In the genomic region with DNA sequence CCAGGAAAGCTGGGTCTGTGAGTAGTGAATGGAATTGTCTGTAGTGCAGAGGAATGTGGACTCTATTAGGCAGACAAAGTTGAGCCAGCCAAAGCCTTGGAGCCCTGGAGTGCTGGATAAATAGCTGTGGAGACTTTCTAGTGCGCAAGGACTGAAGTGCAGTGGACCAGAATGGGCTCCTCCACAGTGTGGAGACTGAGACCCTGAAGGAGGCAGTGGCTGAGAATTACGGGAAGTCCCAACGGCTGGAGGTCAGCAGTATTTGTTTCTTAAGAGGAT, we compare ENCODE assay signal across 12 cellular contexts. TPM values are rescaled to one million over a fixed set of nuclear protein-coding genes. Genes with fewer than 3 reads are reported as not detected.
DNase-seq lines count a peak whose midpoint lies in the region; ATAC-seq, FAIRE-seq and TF ChIP-seq lines count a peak whose summit lies in the region.
"Had no signal": no experiment of that assay in that cellular context is flagged by ENCODE, and none has a peak within 500 bp of the region (broad histone marks: within the 10 kb centered on the region; RNA-seq: fewer than 3 reads in every experiment).

No MANE protein-coding gene starts in this region.

- intact Hi-C loops in dorsolateral prefrontal cortex (cut with DNase I) (no loop called here), tibial artery (cut with DNase I; ENCODE audit: low total_unique reads) (no loop called here)

- peaks cover 12% of the 10 kb centered on the region for H3K4me1 ChIP-seq in muscle layer of colon (ENCODE audit: insufficient read depth, low read length)
- peaks cover 0 to 21% (median 12%) of the 10 kb centered on the region in 4 donors for H3K4me1 ChIP-seq in tibial artery

- H3K27me3 ChIP-seq in dorsolateral prefrontal cortex = no peaks in the 10 kb centered on the region
- no peaks in the 10 kb centered on the region for H3K27me3 ChIP-seq in muscle layer of colon (ENCODE audit: control insufficient read depth in 1 of 2, insufficient read depth in 2 of 2, low read length in 2 of 2)
- no peaks in the 10 kb centered on the region for H3K27me3 ChIP-seq in tibial artery

- H3K36me3 Mint-ChIP-seq in activated T-cell treated with anti-CD3 and anti-CD28 coated beads, Interleukin-2, amount 50 U/mL, for 24 hours (ENCODE audit: low read depth) = peaks cover 15% of the 10 kb centered on the region

- H3K9me3 ChIP-seq in muscle layer of colon (ENCODE audit: low read length) (peaks cover 8% of the 10 kb centered on the region), tibial artery (peaks cover 0 to 7% (median 3%) of the 10 kb centered on the region in 3 donors)

- peaks cover 19% of the 10 kb centered on the region for H3K9me3 Mint-ChIP-seq in activated T-cell treated with anti-CD3 and anti-CD28 coated beads, Interleukin-2, amount 50 U/mL, for 24 hours

- no peak for TF ChIP-seq POLR2A in GM12892 (IDR thresholded peaks at IDR 0.05; ENCODE audit: low read depth, low read length)

- FAIRE-seq in GM12892 (lab: Jason Lieb, UNC) = no peak
- FAIRE-seq: A204.1 had no signal

- peak overlapping the region; percentile 38 for H3K4me3 Mint-ChIP-seq in activated T-cell treated with anti-CD3 and anti-CD28 coated beads, Interleukin-2, amount 50 U/mL, for 24 hours
- H3K4me3 Mint-ChIP-seq: central memory CD8-positive, alpha-beta T cell had no signal

- peak overlapping the region; percentile 81 for H3K9ac ChIP-seq in muscle layer of colon (ENCODE audit: low read length)

- ATAC-seq in HG03196 (IDR thresholded peaks at IDR 0.05; ENCODE audit: unreplicated experiment) = no peak

- H3K27me3 Mint-ChIP-seq in activated T-cell treated with anti-CD3 and anti-CD28 coated beads, Interleukin-2, amount 50 U/mL, for 24 hours = peaks cover 47% of the 10 kb centered on the region

- H3K36me3 ChIP-seq in muscle layer of colon (ENCODE audit: insufficient read depth, low read length) (peaks cover 18% of the 10 kb centered on the region), tibial artery (peaks cover 30 to 43% (median 39%) of the 10 kb centered on the region in 3 donors)

- no peak overlapping the region for H3K27ac Mint-ChIP-seq in activated T-cell treated with anti-CD3 and anti-CD28 coated beads, Interleukin-2, amount 50 U/mL, for 24 hours

- no peak for DNase-seq in activated T-cell treated with anti-CD3 and anti-CD28 coated beads, Interleukin-2, amount 50 U/mL, for 24 hours
- DNase-seq in activated T-cell treated with anti-CD3 and anti-CD28 coated beads for 4 hours (no peak), dorsolateral prefrontal cortex (peak in 1 of 10 donors; percentile 9), tibial artery (no peak), SW480 (ENCODE audit: low spot score) (no peak), GM12892 (ENCODE audit: insufficient read length) (no peak)
- DNase-seq: NCI-H2171, SIG-M5 had no signal

- no peak for TF ChIP-seq CTCF in dorsolateral prefrontal cortex (IDR thresholded peaks at IDR 0.05 in 54 of 56, conservative IDR thresholded peaks at IDR 0.05 in 2 of 56; ENCODE audit: low read depth in 1 of 56, partially characterized antibody in 56 of 56)
- no peak for TF ChIP-seq CTCF in tibial artery (IDR thresholded peaks at IDR 0.05)

- H3K4me1 Mint-ChIP-seq in activated T-cell treated with anti-CD3 and anti-CD28 coated beads, Interleukin-2, amount 50 U/mL, for 24 hours (ENCODE audit: low read depth) = peaks cover 15% of the 10 kb centered on the region
- H3K4me1 Mint-ChIP-seq: central memory CD8-positive, alpha-beta T cell had no signal

- H3K27ac ChIP-seq in dorsolateral prefrontal cortex (peak overlapping the region in 15 of 59 donors; percentile 2 to 89 (median 76)), muscle layer of colon (ENCODE audit: low read depth, low read length) (peak overlapping the region; percentile 92), tibial artery (peak overlapping the region in 1 of 2 donors; percentile 75)

- H3K4me3 ChIP-seq in dorsolateral prefrontal cortex = peak overlapping the region; percentile 52 to 93 (median 81)
- peak overlapping the region; percentile 83 to 84 for H3K4me3 ChIP-seq in muscle layer of colon (ENCODE audit: low read depth in 1 of 2, low read length in 2 of 2)
- H3K4me3 ChIP-seq in tibial artery = peak overlapping the region; percentile 67 to 84

RNA-seq across cellular contexts. Expression of gene ZNF662, which starts 0.9 kb away (rescaled TPM):
- total RNA-seq in dorsolateral prefrontal cortex = 10 to 100 TPM in 114 of 120 experiments, 1 to 10 TPM in 6; 7.3 to 26.0 (median 14.9) TPM
- polyA plus RNA-seq in GM12892 (2012; ENCODE audit: missing spikeins) = not detected

RNA-seq across cellular contexts. Expression of gene CYP8B1, which starts 31.2 kb away (rescaled TPM):
- total RNA-seq in dorsolateral prefrontal cortex = under 1 TPM in 3 of 120 experiments, not detected in 117; 0.11 to 0.24 (median 0.13) TPM
- polyA plus RNA-seq in GM12892 (2012; ENCODE audit: missing spikeins) = not detected
